In genomic region chr18:9066817-9067306, GRCh38 we compare ENCODE assay signal across 9 cellular contexts. TPM values are rescaled to one million over a fixed set of nuclear protein-coding genes. Genes with fewer than 3 reads are reported as not detected.
A peak's percentile ranks its signal among the peaks of the same experiment; 100 is the strongest.
DNase-seq lines count a peak whose midpoint lies in the region; ATAC-seq, FAIRE-seq and TF ChIP-seq lines count a peak whose summit lies in the region.
"Had no signal": no experiment of that assay in that cellular context is flagged by ENCODE, and none has a peak within 500 bp of the region (broad histone marks: within the 10 kb centered on the region; RNA-seq: fewer than 3 reads in every experiment).

No MANE protein-coding gene starts in this region.

- TF ChIP-seq CTCF in GM20000 (IDR thresholded peaks at IDR 0.05; ENCODE audit: extremely low read depth, missing control alignments) (no peak), K562 (IDR thresholded peaks at IDR 0.05 in 2 of 3, conservative IDR thresholded peaks at IDR 0.05 in 1 of 3; ENCODE audit: insufficient read depth in 2 of 3, low read depth in 1 of 3, low read length in 3 of 3) (no peak)

- H3K36me3 ChIP-seq in K562 (ENCODE audit: control insufficient read depth, insufficient read depth, low read length): no peaks in the 10 kb centered on the region
- no peaks in the 10 kb centered on the region for H3K36me3 ChIP-seq in GM23248 (ENCODE audit: low read depth)

- no peaks in the 10 kb centered on the region for H3K79me2 ChIP-seq in K562 (ENCODE audit: control insufficient read depth, insufficient read depth, low read length)
- H3K79me2 ChIP-seq in GM23248 (ENCODE audit: insufficient read depth): no peaks in the 10 kb centered on the region

- POLR2A ChIA-PET in K562 (lab: Yijun Ruan, JAX): interaction anchor here (0.6 to 1.5 kb wide), 4 partner anchors 9 to 268 kb away, joined by 3 to 7 read pairs (median 5); partner anchors contain the start of gene TWSG1

- H2AFZ ChIP-seq in K562 (ENCODE audit: low read depth, low read length): peak overlapping the region; percentile 60
- H2AFZ ChIP-seq in GM23248: no peak overlapping the region

- ATAC-seq in GM18519 (IDR thresholded peaks at IDR 0.05; ENCODE audit: low FRiP score, unreplicated experiment) (peak; percentile 55), HG03097 (IDR thresholded peaks at IDR 0.05; ENCODE audit: low FRiP score, unreplicated experiment) (peak; percentile 70), K562 (peak; percentile 62)

- no peaks in the 10 kb centered on the region for H3K9me1 ChIP-seq in K562 (ENCODE audit: control insufficient read depth, insufficient read depth, low read length)

- in situ Hi-C loops in K562 (cut with MboI) (no loop called here), GM23248 (cut with MboI) (no loop called here)

- 75% methylated on average over 5 of the region's 5 CpGs for WGBS in K562 (ENCODE audit: insufficient coverage, low coverage, missing lambda C conversion rate)
- 97 to 99% methylated on average over 5 of the region's 5 CpGs for WGBS in GM23248 (ENCODE audit: low coverage in 1 of 2, low lambda C conversion rate in 2 of 2, missing lambda C conversion rate in 2 of 2), 2 experiments

- H4K20me1 ChIP-seq in K562 (replicated peaks; ENCODE audit: control insufficient read depth, insufficient read depth, low read length) (no peaks in the 10 kb centered on the region), GM23248 (ENCODE audit: insufficient read depth) (no peaks in the 10 kb centered on the region)

- no peaks in the 10 kb centered on the region for H3K9me2 ChIP-seq in GM23248 (ENCODE audit: insufficient read depth)

- TF ChIP-seq POLR2A in K562 (conservative IDR thresholded peaks at IDR 0.05): no peak

- CTCF ChIA-PET in K562 (lab: Yijun Ruan, JAX; ENCODE audit: low intra/inter-chr PET ratio): no interaction called here

- no peaks in the 10 kb centered on the region for H3F3A ChIP-seq in GM23248 (ENCODE audit: insufficient read depth)

- no peaks in the 10 kb centered on the region for H3K9me3 ChIP-seq in K562 (replicated peaks; ENCODE audit: control insufficient read depth, insufficient read depth, low read depth, low read length)
- no peaks in the 10 kb centered on the region for H3K9me3 ChIP-seq in GM23248 (ENCODE audit: low read depth)

- no peak overlapping the region for H3K4me3 ChIP-seq in K562
- H3K4me3 ChIP-seq in GM23248: no peak overlapping the region

- no peak for TF ChIP-seq EP300 in K562 (IDR thresholded peaks at IDR 0.05; ENCODE audit: low read length)

- H3K4me1 ChIP-seq in K562 (replicated peaks in 1 of 2; ENCODE audit: control insufficient read depth in 2 of 2, insufficient read depth in 2 of 2, low read length in 2 of 2) (peaks cover 3 to 10% of the 10 kb centered on the region in 2 experiments; a peak in 3 of 5 replicates), GM23248 (ENCODE audit: insufficient read depth) (no peaks in the 10 kb centered on the region)

- no TSS peak for BruUV-seq in K562 (replicated peaks; lab: Mats Ljungman, UMichigan)

- no peak overlapping the region for H3K27ac ChIP-seq in K562 (ENCODE audit: extremely low read depth, low read depth, low read length)
- H3K27ac ChIP-seq in GM23248: no peak overlapping the region

- DNase-seq in GM20000 (ENCODE audit: low spot score) (peak; percentile 67), K562 (ENCODE audit: extremely low read depth in 1 of 4, low spot score in 3 of 4) (peak in 2 of 4 experiments; percentile 32 to 44), NCI-H1105 (lab: John Stamatoyannopoulos, UW) (no peak), NCI-H2081 (lab: John Stamatoyannopoulos, UW) (no peak), GM23248 (no peak), AG20443 (ENCODE audit: low spot score) (no peak)
- DNase-seq: SW 1271 had no signal

- TF ChIP-seq RAD21 in K562 (CRISPR knock-in tag; conservative IDR thresholded peaks at IDR 0.05 in 1 of 2, IDR thresholded peaks at IDR 0.05 in 1 of 2): no peak

- H3K9ac ChIP-seq in K562 (ENCODE audit: insufficient read depth in 1 of 2, low read depth in 2 of 2, low read length in 2 of 2): no peak overlapping the region
- H3K9ac ChIP-seq in GM23248: no peak overlapping the region

- no peaks in the 10 kb centered on the region for H3K27me3 ChIP-seq in K562 (ENCODE audit: control insufficient read depth in 2 of 2, insufficient read depth in 2 of 2, low read length in 2 of 2)
- H3K27me3 ChIP-seq in GM23248 (replicated peaks; ENCODE audit: insufficient read depth): no peaks in the 10 kb centered on the region

- no peak for FAIRE-seq in K562 (lab: Jason Lieb, UNC)

- H3K4me2 ChIP-seq in K562 (ENCODE audit: insufficient read depth, low read length) (no peak overlapping the region), GM23248 (ENCODE audit: unreplicated experiment) (no peak overlapping the region)

- intact Hi-C loops in K562 (cut with micrococcal nuclease): no loop called here

TF ChIP-seq in K562, 482 proteins besides CTCF, POLR2A, EP300 and RAD21:
- TF ChIP-seq KLF10 (CRISPR knock-in tag; IDR thresholded peaks at IDR 0.05) (no peak), PRDM10 (IDR thresholded peaks at IDR 0.05; ENCODE audit: partially characterized antibody) (peak; percentile 64), SMARCE1 (IDR thresholded peaks at IDR 0.05) (no peak), U2AF1 (optimal IDR thresholded peaks at IDR 0.05; ENCODE audit: low read depth, low read length) (no peak), JUND (IDR thresholded peaks at IDR 0.05; ENCODE audit: borderline replicate concordance, low read depth, low read length) (peak; percentile 44; the same call in 1 of the 2 replicates), JUND (tag; IDR thresholded peaks at IDR 0.05; ENCODE audit: borderline replicate concordance, low read depth, low read length) (no peak), SAFB (IDR thresholded peaks at IDR 0.05; ENCODE audit: borderline replicate concordance, low read depth, low read length) (no peak), NELFE (IDR thresholded peaks at IDR 0.05; ENCODE audit: insufficient read depth, insufficient read length) (no peak), ZNF232 (CRISPR knock-in tag; IDR thresholded peaks at IDR 0.05) (no peak), FOSL1 (tag; conservative IDR thresholded peaks at IDR 0.05) (peak; percentile 57; the same call in 1 of the 2 replicates), ZNF121 (CRISPR knock-in tag; conservative IDR thresholded peaks at IDR 0.05) (peak; percentile 57; the same call in 1 of the 2 replicates)
TF ChIP-seq in K562: peak in this region for 4.

RNA-seq across cellular contexts. Expression of gene NDUFV2, which starts 35.6 kb away (rescaled TPM):
- total RNA-seq in K562 (2011; cell fraction: chromatin; rRNA removed; ENCODE audit: low replicate concordance): 122 and 367 TPM in 2 replicates
- total RNA-seq in K562 (2011; cell fraction: nucleolus; rRNA removed): 101 and 132 TPM in 2 replicates
- 250 and 347 TPM in 2 replicates for total RNA-seq in K562 (2011; cell fraction: nucleoplasm; rRNA removed)
- total RNA-seq in K562 (2014; rRNA removed): 213 and 332 TPM in 2 replicates
- total RNA-seq in K562 (2014; rRNA removed; fragmentation: Illumina TruSeq; extraction: Trizol): 378 and 409 TPM in 2 replicates
- total RNA-seq in K562 (2015; rRNA removed; fragmentation: Illumina TruSeq; extraction: Trizol): 341 and 397 TPM in 2 replicates
- total RNA-seq in K562 (2021): 302 and 312 TPM in 2 replicates
- 451 and 487 TPM in 2 replicates for polyA plus RNA-seq in K562 (2011; rRNA removed)
- polyA plus RNA-seq in K562 (2011; cell fraction: cytosol; rRNA removed): 117 and 214 TPM in 2 replicates
- 97.9 and 211 TPM in 2 replicates for polyA plus RNA-seq in K562 (2011; cell fraction: nucleus; rRNA removed)
- polyA plus RNA-seq in K562 (2012): 263 and 279 TPM in 2 replicates
- 354 and 361 TPM in 2 replicates for polyA plus RNA-seq in K562 (2014; fragmentation: Illumina TruSeq; extraction: Trizol)
- 100 to 1,000 TPM; 384 to 550 TPM for polyA plus RNA-seq in K562 (2014; fragmentation: Nextera tagmentation; extraction: Ambion mirVana)
- polyA plus RNA-seq in K562 (2014; rRNA removed): 389 and 437 TPM in 2 replicates
- polyA minus RNA-seq in K562 (2011; rRNA and poly(A)+ RNA removed): 148 and 223 TPM in 2 replicates
- 44.6 and 66.0 TPM in 2 replicates for polyA minus RNA-seq in K562 (2011; cell fraction: cytosol; rRNA and poly(A)+ RNA removed)
- polyA minus RNA-seq in K562 (2011; cell fraction: nucleus; rRNA and poly(A)+ RNA removed): 155 and 334 TPM in 2 replicates
- total RNA-seq in GM23248 (2014; rRNA removed; shearing (Covaris generic)): 80.7 and 99.5 TPM in 2 replicates
- polyA plus RNA-seq in GM23248 (2016; fragmentation: Nextera tagmentation; extraction: Ambion mirVana): 205 and 208 TPM in 2 replicates
